ENCODE assay signal across 1 cellular context in genomic region chr10:969473-970150, GRCh38.
TF ChIP-seq lines count a peak whose summit lies in the region.

No MANE protein-coding gene starts in this region.

TF ChIP-seq in GM12878, 131 proteins besides CTCF, POLR2A, EP300 and RAD21:
- TF ChIP-seq LARP7 (IDR thresholded peaks at IDR 0.05): no peak
- TF ChIP-seq EGR1 (IDR thresholded peaks at IDR 0.05; ENCODE audit: borderline replicate concordance in 1 of 2, low read depth in 2 of 2, low read length in 2 of 2): no peak
- no peak for TF ChIP-seq RCOR1 (conservative IDR thresholded peaks at IDR 0.05; ENCODE audit: low read depth, low read length)
- TF ChIP-seq JUNB (IDR thresholded peaks at IDR 0.05): peak; percentile 77
- TF ChIP-seq ZBTB33 (IDR thresholded peaks at IDR 0.05): no peak
TF ChIP-seq in GM12878: peak in this region for 1.
